ENCODE assay signal across 8 cellular contexts in genomic region chr13:50208826-50209335, GRCh38.
DNase-seq lines count a peak whose midpoint lies in the region; ATAC-seq and TF ChIP-seq lines count a peak whose summit lies in the region.

No MANE protein-coding gene starts in this region.

- TF ChIP-seq CTCF in SU-DHL-6 (IDR thresholded peaks at IDR 0.05; ENCODE audit: insufficient read depth, low read length, poor library complexity, severe bottlenecking) (no peak), gastroesophageal sphincter (IDR thresholded peaks at IDR 0.05) (no peak), osteoblast (IDR thresholded peaks at IDR 0.05; ENCODE audit: extremely low read depth, low read depth, low read length) (no peak)

- peak overlapping the region; percentile 23 to 69 (median 57); a peak in 19 of 22 replicates for H3K9ac ChIP-seq in BLaER1 treated with 17β-estradiol and CSF1 and Interleukin-3, amounts not matched to agents 10 nM and 100 nM
- H3K9ac ChIP-seq in SU-DHL-6 (ENCODE audit: low read length): peak overlapping the region; percentile 22; the same call in 1 of the 2 replicates

- H3K79me2 ChIP-seq in SU-DHL-6 (ENCODE audit: insufficient read depth, low read length) (no peaks in the 10 kb centered on the region), osteoblast (ENCODE audit: insufficient read depth, low read length) (no peaks in the 10 kb centered on the region)

- H3K27me3 ChIP-seq in BLaER1 treated with 17β-estradiol and CSF1 and Interleukin-3, amounts not matched to agents 10 nM and 100 nM: no peaks in the 10 kb centered on the region
- H3K27me3 ChIP-seq in SU-DHL-6 (ENCODE audit: low read length) (no peaks in the 10 kb centered on the region), gastroesophageal sphincter (no peaks in the 10 kb centered on the region), osteoblast (ENCODE audit: insufficient read depth, low read length) (no peaks in the 10 kb centered on the region)

- WGBS in gastroesophageal sphincter (ENCODE audit: low coverage in 1 of 2), 2 donors: 41 to 56% methylated on average over 4 of the region's 9 CpGs

- peaks cover 19 to 32% (median 26%) of the 10 kb centered on the region in 10 experiments for H3K4me1 ChIP-seq in BLaER1 treated with 17β-estradiol and CSF1 and Interleukin-3, amounts not matched to agents 10 nM and 100 nM
- peaks cover 0 to 11% (median 5%) of the 10 kb centered on the region in 3 donors for H3K4me1 ChIP-seq in gastroesophageal sphincter
- peaks cover 17% of the 10 kb centered on the region for H3K4me1 ChIP-seq in osteoblast (ENCODE audit: insufficient read depth, low read length)

- DNase-seq in osteoblast (ENCODE audit: insufficient read length, low spot score, missing footprints) (peak; percentile 70), NCI-H2107 (lab: John Stamatoyannopoulos, UW) (no peak)
- DNase-seq in effector CD4-positive, alpha-beta T cell: no peak

- ATAC-seq in HG02852 (IDR thresholded peaks at IDR 0.05; ENCODE audit: unreplicated experiment): peak; percentile 50
- peak; percentile 80 for ATAC-seq in gastroesophageal sphincter
- no peak for ATAC-seq in HG02938 (IDR thresholded peaks at IDR 0.05; ENCODE audit: unreplicated experiment)

- peak overlapping the region; percentile 13 to 83 (median 73); a peak in 21 of 22 replicates for H3K27ac ChIP-seq in BLaER1 treated with 17β-estradiol and CSF1 and Interleukin-3, amounts not matched to agents 10 nM and 100 nM
- H3K27ac ChIP-seq in SU-DHL-6 (ENCODE audit: low read depth, low read length): no peak overlapping the region
- peak overlapping the region in 1 of 4 donors; percentile 25 for H3K27ac ChIP-seq in gastroesophageal sphincter
- peak overlapping the region; percentile 92 for H3K27ac ChIP-seq in osteoblast (ENCODE audit: low read depth, low read length)

- peak overlapping the region in 5 of 10 experiments; percentile 32 to 42 (median 37); a peak in 7 of 20 replicates for H3K4me3 ChIP-seq in BLaER1 treated with 17β-estradiol and CSF1 and Interleukin-3, amounts not matched to agents 10 nM and 100 nM
- H3K4me3 ChIP-seq in SU-DHL-6 (ENCODE audit: insufficient read depth, low read length, poor library complexity, severe bottlenecking) (no peak overlapping the region), gastroesophageal sphincter (peak overlapping the region in 1 of 2 donors; percentile 21), osteoblast (ENCODE audit: insufficient read depth, low read length) (peak overlapping the region; percentile 62)

- H3F3A ChIP-seq in SU-DHL-6 (ENCODE audit: insufficient read depth): no peaks in the 10 kb centered on the region

- no peaks in the 10 kb centered on the region for H3K9me2 ChIP-seq in SU-DHL-6 (replicated peaks; ENCODE audit: insufficient read depth, low read length)

- peak overlapping the region; percentile 65 to 90 (median 77) for H3K4me2 ChIP-seq in BLaER1 treated with 17β-estradiol and CSF1 and Interleukin-3, amounts not matched to agents 10 nM and 100 nM
- H3K4me2 ChIP-seq in SU-DHL-6 (ENCODE audit: low read depth, low read length, poor library complexity, severe bottlenecking) (peak overlapping the region; percentile 38), osteoblast (ENCODE audit: insufficient read depth, low read length) (peak overlapping the region; percentile 82)

- no peaks in the 10 kb centered on the region for H4K20me1 ChIP-seq in BLaER1 treated with 17β-estradiol and CSF1 and Interleukin-3, amounts not matched to agents 10 nM and 100 nM
- H4K20me1 ChIP-seq in SU-DHL-6 (ENCODE audit: low read depth, low read length) (no peaks in the 10 kb centered on the region), osteoblast (ENCODE audit: insufficient read depth, low read length) (no peaks in the 10 kb centered on the region)

- TF ChIP-seq EP300 in gastroesophageal sphincter (IDR thresholded peaks at IDR 0.05): no peak

- peaks cover 19 to 31% (median 27%) of the 10 kb centered on the region in 11 experiments for H3K9me3 ChIP-seq in BLaER1 treated with 17β-estradiol and CSF1 and Interleukin-3, amounts not matched to agents 10 nM and 100 nM (replicated peaks in 1 of 11)
- peaks cover 10% of the 10 kb centered on the region; the same call in 1 of the 2 replicates for H3K9me3 ChIP-seq in SU-DHL-6 (ENCODE audit: insufficient read depth, low read length)
- peaks cover 0 to 7% (median 0%) of the 10 kb centered on the region in 3 donors for H3K9me3 ChIP-seq in gastroesophageal sphincter
- H3K9me3 ChIP-seq in osteoblast (ENCODE audit: low read depth, low read length): peaks cover 4% of the 10 kb centered on the region

- H2AFZ ChIP-seq in SU-DHL-6 (ENCODE audit: low read depth, low read length, severe bottlenecking) (peak overlapping the region; percentile 55), osteoblast (ENCODE audit: low read length) (peak overlapping the region; percentile 74)

- H3K36me3 ChIP-seq in BLaER1 treated with 17β-estradiol and CSF1 and Interleukin-3, amounts not matched to agents 10 nM and 100 nM: peaks cover 0 to 9% (median 0%) of the 10 kb centered on the region in 11 experiments; a peak in 3 of 22 replicates
- 0 out of 2 replicates have a peak, but pooled peaks cover 3% of the 10 kb centered on the region for H3K36me3 ChIP-seq in SU-DHL-6 (ENCODE audit: low read length)
- H3K36me3 ChIP-seq in gastroesophageal sphincter: no peaks in the 10 kb centered on the region
- H3K36me3 ChIP-seq in osteoblast (ENCODE audit: insufficient read depth, low read length): no peaks in the 10 kb centered on the region

- no peak for TF ChIP-seq POLR2A in gastroesophageal sphincter (IDR thresholded peaks at IDR 0.05)
